17 cellular contexts compared by ENCODE assay signal in genomic region chr18:6773777-6774176, GRCh38. TPM values are rescaled to one million over a fixed set of nuclear protein-coding genes. Genes with fewer than 3 reads are reported as not detected.
"Had no signal": no experiment of that assay in that cellular context is flagged by ENCODE, and none has a peak within 500 bp of the region (broad histone marks: within the 10 kb centered on the region; RNA-seq: fewer than 3 reads in every experiment).

No MANE protein-coding gene starts in this region.

- H3K4me1 ChIP-seq: uterus had no signal

- H3K9me3 ChIP-seq: testis, uterus had no signal

- DNase-seq: activated CD4-positive, alpha-beta T cell treated with anti-CD3 and anti-CD28 coated beads for 36 hours; activated CD8-positive, alpha-beta memory T cell treated with anti-CD3 and anti-CD28 coated beads, Interleukin-2, amount 50 U/mL, for 4 hours; activated CD8-positive, alpha-beta T cell treated with anti-CD3 and anti-CD28 coated beads for 36 hours; activated gamma-delta T cell treated with Interleukin-2 at 50 U/mL for 16 hours; activated T-cell treated with anti-CD3 and anti-CD28 coated beads, Interleukin-2, amount 50 U/mL, for 72 hours; aorta; kidney; midbrain; naive B cell; stimulated activated CD4-positive, alpha-beta T cell treated with anti-CD3 and anti-CD28 coated beads, Interleukin-4, amount 100 ng/mL, for 1 hour; stimulated activated CD8-positive, alpha-beta memory T cell treated with anti-CD3 and anti-CD28 coated beads, Interleukin-4, amount 100 ng/mL, for 48 hours; testis; uterus had no signal

- H3K36me3 ChIP-seq: uterus had no signal

- H3K4me3 ChIP-seq: testis, uterus had no signal

- ATAC-seq: activated CD4-positive, alpha-beta T cell treated with anti-CD3 and anti-CD28 coated beads for 36 hours; activated CD8-positive, alpha-beta T cell treated with anti-CD3 and anti-CD28 coated beads for 36 hours; activated T-cell treated with anti-CD3 and anti-CD28 coated beads, Interleukin-2, amount 50 U/mL, for 72 hours had no signal

- H3K27me3 ChIP-seq: testis, uterus had no signal

- FAIRE-seq: bronchial epithelial cell, colon, frontal cortex, kidney had no signal

- H3K27ac Mint-ChIP-seq: activated CD4-positive, alpha-beta T cell treated with anti-CD3 and anti-CD28 coated beads for 36 hours; activated CD8-positive, alpha-beta T cell treated with anti-CD3 and anti-CD28 coated beads for 36 hours; activated T-cell treated with anti-CD3 and anti-CD28 coated beads, Interleukin-2, amount 50 U/mL, for 72 hours; naive B cell; stimulated activated naive CD8-positive, alpha-beta T cell treated with anti-CD3 and anti-CD28 coated beads, Interleukin-15, Interleukin-2, amounts not matched to agents 100 ng/mL and 50 ng/mL, for 24 hours had no signal

- H3K36me3 Mint-ChIP-seq: naive B cell had no signal

- H3K27ac ChIP-seq: testis, uterus had no signal

RNA-seq across cellular contexts. Expression of gene ARHGAP28, which starts 44.3 kb away (rescaled TPM):
- total RNA-seq: activated CD4-positive, alpha-beta T cell treated with anti-CD3 and anti-CD28 coated beads for 36 hours; activated CD8-positive, alpha-beta T cell treated with anti-CD3 and anti-CD28 coated beads for 36 hours; activated T-cell treated with anti-CD3 and anti-CD28 coated beads, Interleukin-2, amount 50 U/mL, for 72 hours had no signal
